ENCODE assay signal across 8 cellular contexts in the genomic region with DNA sequence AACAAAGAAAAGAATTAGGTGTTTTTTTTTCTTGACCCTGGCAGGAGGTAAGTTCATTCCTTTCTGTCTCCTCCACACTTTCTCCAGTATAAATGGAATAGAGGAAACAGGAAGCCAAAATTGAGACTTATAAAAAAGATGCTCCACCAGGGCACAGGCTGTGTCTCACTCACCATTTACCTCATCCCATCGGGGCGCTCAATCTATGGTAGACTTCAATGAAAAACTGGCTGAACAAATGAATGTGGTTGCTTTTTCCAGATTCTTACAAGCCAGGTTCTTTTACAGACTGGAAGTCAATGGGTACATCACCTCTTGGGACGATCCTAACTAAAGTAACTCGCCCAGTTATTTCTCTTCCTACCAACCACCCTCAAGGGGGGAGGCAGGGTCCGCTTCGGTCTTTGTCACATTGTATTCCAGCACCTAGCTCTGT.
DNase-seq lines count a peak whose midpoint lies in the region; ATAC-seq, FAIRE-seq and TF ChIP-seq lines count a peak whose summit lies in the region.

No MANE protein-coding gene starts in this region.

- no peaks in the 10 kb centered on the region for H3K27me3 Mint-ChIP-seq in activated naive CD8-positive, alpha-beta T cell treated with anti-CD3 and anti-CD28 coated beads, Interleukin-2, amount 50 U/mL, for 24 hours

- H3K36me3 Mint-ChIP-seq in activated naive CD8-positive, alpha-beta T cell treated with anti-CD3 and anti-CD28 coated beads, Interleukin-2, amount 50 U/mL, for 24 hours (ENCODE audit: low read depth): peaks cover 13% of the 10 kb centered on the region

- peak overlapping the region; percentile 87 for H3K4me3 Mint-ChIP-seq in activated naive CD8-positive, alpha-beta T cell treated with anti-CD3 and anti-CD28 coated beads, Interleukin-2, amount 50 U/mL, for 24 hours

- no peaks in the 10 kb centered on the region for H3K36me3 ChIP-seq in iPS-20b (ENCODE audit: insufficient read depth, low read depth, low read length)
- peaks cover 0 to 13% (median 2%) of the 10 kb centered on the region in 5 donors for H3K36me3 ChIP-seq in subcutaneous abdominal adipose tissue (ENCODE audit: control insufficient read depth in 5 of 5, insufficient read depth in 5 of 5, low read length in 5 of 5)

- H3K9me3 ChIP-seq in iPS-20b (ENCODE audit: insufficient read depth, low read depth, low read length) (no peaks in the 10 kb centered on the region), subcutaneous abdominal adipose tissue (ENCODE audit: control insufficient read depth in 5 of 5, low read length in 5 of 5) (no peaks in the 10 kb centered on the region)

- no peak for TF ChIP-seq CTCF in AG04449 (IDR thresholded peaks at IDR 0.05; ENCODE audit: insufficient read depth, low read length, missing control alignments)

- no peaks in the 10 kb centered on the region for H3K9me3 Mint-ChIP-seq in activated naive CD8-positive, alpha-beta T cell treated with anti-CD3 and anti-CD28 coated beads, Interleukin-2, amount 50 U/mL, for 24 hours

- DNase-seq in AG04449 (ENCODE audit: low read depth, low spot score) (no peak), RCC 7860 (ENCODE audit: low spot score) (no peak), NCI-H128 (lab: John Stamatoyannopoulos, UW; ENCODE audit: unreplicated experiment) (no peak)
- no peak for DNase-seq in activated naive CD8-positive, alpha-beta T cell treated with anti-CD3 and anti-CD28 coated beads, Interleukin-2, amount 50 U/mL, for 24 hours

- H3K4me1 Mint-ChIP-seq in activated naive CD8-positive, alpha-beta T cell treated with anti-CD3 and anti-CD28 coated beads, Interleukin-2, amount 50 U/mL, for 24 hours: peaks cover 29% of the 10 kb centered on the region

- no peaks in the 10 kb centered on the region for H3K27me3 ChIP-seq in iPS-20b (ENCODE audit: insufficient read depth, low read length)
- no peaks in the 10 kb centered on the region for H3K27me3 ChIP-seq in subcutaneous abdominal adipose tissue (ENCODE audit: control insufficient read depth in 5 of 5, insufficient read depth in 4 of 5, low read length in 5 of 5)

- H3K27ac ChIP-seq in iPS-20b (ENCODE audit: low read length): no peak overlapping the region
- peak overlapping the region; percentile 52 for H3K27ac ChIP-seq in subcutaneous abdominal adipose tissue (ENCODE audit: low read depth, low read length)

- H3K4me3 ChIP-seq in AG04449 (ENCODE audit: low read depth, low read length) (peak overlapping the region; percentile 76), iPS-20b (ENCODE audit: low read length) (peak overlapping the region; percentile 96), subcutaneous abdominal adipose tissue (ENCODE audit: low read depth in 1 of 5, low read length in 5 of 5) (peak overlapping the region; percentile 79 to 96 (median 89))

- CTCF ChIA-PET in AG04449 (lab: Yijun Ruan, JAX): interaction anchor here (1.0 to 2.0 kb wide), 9 partner anchors 11 to 104 kb away, joined by 3 to 22 read pairs (median 4); a partner anchor contains a TSS

- H3K27ac Mint-ChIP-seq in activated naive CD8-positive, alpha-beta T cell treated with anti-CD3 and anti-CD28 coated beads, Interleukin-2, amount 50 U/mL, for 24 hours: peak overlapping the region; percentile 79

- POLR2A ChIA-PET in AG04449 (lab: Yijun Ruan, JAX): interaction anchor here (1.0 to 1.4 kb wide), 3 partner anchors 10 to 22 kb away, joined by 3 to 4 read pairs (median 4); a partner anchor contains a TSS

- no peak for FAIRE-seq in RCC 7860 (lab: Jason Lieb, UNC)

- H3K4me1 ChIP-seq in iPS-20b (ENCODE audit: insufficient read depth, low read length) (peaks cover 4% of the 10 kb centered on the region; the same call in 1 of the 2 replicates), subcutaneous abdominal adipose tissue (ENCODE audit: control insufficient read depth in 5 of 5, insufficient read depth in 5 of 5, low read length in 5 of 5) (peaks cover 0 to 16% (median 14%) of the 10 kb centered on the region in 5 donors)

- peak overlapping the region; percentile 86 for H3K9ac ChIP-seq in iPS-20b (ENCODE audit: low read depth, low read length)
- H3K9ac ChIP-seq in subcutaneous abdominal adipose tissue (ENCODE audit: low read length in 5 of 5): peak overlapping the region; percentile 41 to 88 (median 73)

- ATAC-seq in GM19035 (IDR thresholded peaks at IDR 0.05; ENCODE audit: unreplicated experiment) (peak; percentile 4), HG03439 (IDR thresholded peaks at IDR 0.05; ENCODE audit: unreplicated experiment) (peak; percentile 36)
- peak; percentile 8 for ATAC-seq in activated naive CD8-positive, alpha-beta T cell treated with anti-CD3 and anti-CD28 coated beads, Interleukin-2, amount 50 U/mL, for 24 hours
